In genomic region chr3:58532794-58533220, GRCh38 we compare ENCODE assay signal across 8 cellular contexts. TPM values are rescaled to one million over a fixed set of nuclear protein-coding genes. Genes with fewer than 3 reads are reported as not detected.
DNase-seq lines count a peak whose midpoint lies in the region; ATAC-seq, FAIRE-seq and TF ChIP-seq lines count a peak whose summit lies in the region.

No MANE protein-coding gene starts in this region.

- TF ChIP-seq POLR2A in tibial nerve (IDR thresholded peaks at IDR 0.05): no peak

- H3K4me3 ChIP-seq in tibial nerve: no peak overlapping the region

- no peak overlapping the region for H3K27ac Mint-ChIP-seq in activated T-helper 2 cell treated with anti-CD3 and anti-CD28 coated beads, Interferon-gamma antibody, Interleukin-2, Interleukin-4, amounts not matched to agents 10 μg/mL and 5 μg/mL and 100 μg/mL, durations not matched to agents 14 hours and 24 hours and 36 hours
- H3K27ac Mint-ChIP-seq in osteocyte (ENCODE audit: unreplicated experiment): no peak overlapping the region

- H3K4me1 Mint-ChIP-seq in activated T-helper 2 cell treated with anti-CD3 and anti-CD28 coated beads, Interferon-gamma antibody, Interleukin-2, Interleukin-4, amounts not matched to agents 10 μg/mL and 5 μg/mL and 100 μg/mL, durations not matched to agents 14 hours and 24 hours and 36 hours (ENCODE audit: low read depth): peaks cover 19% of the 10 kb centered on the region
- H3K4me1 Mint-ChIP-seq in osteocyte (ENCODE audit: unreplicated experiment): peaks cover 21% of the 10 kb centered on the region

- CTCF ChIA-PET in RWPE1 (lab: Yijun Ruan, JAX): no interaction called here

- POLR2A ChIA-PET in RWPE1 (lab: Yijun Ruan, JAX; ENCODE audit: low non-redundant PET): no interaction called here

- H3K27me3 ChIP-seq in foreskin keratinocyte (no peaks in the 10 kb centered on the region), tibial nerve (no peaks in the 10 kb centered on the region)

- ATAC-seq in GM19467 (IDR thresholded peaks at IDR 0.05; ENCODE audit: unreplicated experiment): peak; percentile 95
- peak; percentile 89 for ATAC-seq in HG03558 (IDR thresholded peaks at IDR 0.05; ENCODE audit: extremely low read depth, unreplicated experiment)
- ATAC-seq in foreskin keratinocyte: peak; percentile 84

- H3K27me3 Mint-ChIP-seq in activated T-helper 2 cell treated with anti-CD3 and anti-CD28 coated beads, Interferon-gamma antibody, Interleukin-2, Interleukin-4, amounts not matched to agents 10 μg/mL and 5 μg/mL and 100 μg/mL, durations not matched to agents 14 hours and 24 hours and 36 hours (ENCODE audit: low read depth): peaks cover 3% of the 10 kb centered on the region
- no peaks in the 10 kb centered on the region for H3K27me3 Mint-ChIP-seq in osteocyte (ENCODE audit: unreplicated experiment)

- H3K36me3 ChIP-seq in tibial nerve: peaks cover 0 to 67% (median 3%) of the 10 kb centered on the region in 3 donors

- no peak overlapping the region for H3K4me3 Mint-ChIP-seq in activated T-helper 2 cell treated with anti-CD3 and anti-CD28 coated beads, Interferon-gamma antibody, Interleukin-2, Interleukin-4, amounts not matched to agents 10 μg/mL and 5 μg/mL and 100 μg/mL, durations not matched to agents 14 hours and 24 hours and 36 hours (ENCODE audit: low read depth)
- no peak overlapping the region for H3K4me3 Mint-ChIP-seq in osteocyte (ENCODE audit: unreplicated experiment)

- peak; percentile 41 for FAIRE-seq in D721Med (lab: Jason Lieb, UNC)

- DNase-seq in D721Med (ENCODE audit: insufficient read length, low spot score) (peak; percentile 85), RWPE1 (ENCODE audit: low spot score) (peak; percentile 75), foreskin keratinocyte (peak in 1 of 2 donors; percentile 52), osteocyte (ENCODE audit: extremely low spot score, unreplicated experiment) (peak; percentile 88), tibial nerve (ENCODE audit: low spot score in 2 of 2) (peak; percentile 44 to 59)
- DNase-seq in activated T-helper 2 cell treated with anti-CD3 and anti-CD28 coated beads, Interferon-gamma antibody, Interleukin-2, Interleukin-4, amounts not matched to agents 10 μg/mL and 5 μg/mL and 100 μg/mL, durations not matched to agents 14 hours and 24 hours and 36 hours (ENCODE audit: low spot score): peak; percentile 72

- 23 to 26% methylated on average over 9 to 11 of the region's 11 CpGs for WGBS in tibial nerve, 2 donors

- H3K27ac ChIP-seq in RWPE1 (no peak overlapping the region), foreskin keratinocyte (no peak overlapping the region), tibial nerve (peak overlapping the region in 2 of 4 donors; percentile 7 to 26)

- H3K9me3 ChIP-seq in tibial nerve: no peaks in the 10 kb centered on the region

- intact Hi-C loops in activated T-helper 2 cell treated with anti-CD3 and anti-CD28 coated beads, Interferon-gamma antibody, Interleukin-2, Interleukin-4, amounts not matched to agents 10 μg/mL and 5 μg/mL and 100 μg/mL, durations not matched to agents 14 hours and 24 hours and 36 hours (cut with micrococcal nuclease): loop anchor here (1.0 to 2.0 kb wide), 7 partner anchors 41 to 354 kb away; partner anchors contain the start of genes KCTD6 and PDHB

- H3K4me1 ChIP-seq in foreskin keratinocyte (peaks cover 6% of the 10 kb centered on the region), tibial nerve (peaks cover 0 to 50% (median 24%) of the 10 kb centered on the region in 4 donors)

- no peaks in the 10 kb centered on the region for H3K36me3 Mint-ChIP-seq in activated T-helper 2 cell treated with anti-CD3 and anti-CD28 coated beads, Interferon-gamma antibody, Interleukin-2, Interleukin-4, amounts not matched to agents 10 μg/mL and 5 μg/mL and 100 μg/mL, durations not matched to agents 14 hours and 24 hours and 36 hours (ENCODE audit: low read depth)
- H3K36me3 Mint-ChIP-seq in osteocyte (ENCODE audit: unreplicated experiment): no peaks in the 10 kb centered on the region

- H3K9me3 Mint-ChIP-seq in activated T-helper 2 cell treated with anti-CD3 and anti-CD28 coated beads, Interferon-gamma antibody, Interleukin-2, Interleukin-4, amounts not matched to agents 10 μg/mL and 5 μg/mL and 100 μg/mL, durations not matched to agents 14 hours and 24 hours and 36 hours: no peaks in the 10 kb centered on the region
- H3K9me3 Mint-ChIP-seq in osteocyte (ENCODE audit: unreplicated experiment): no peaks in the 10 kb centered on the region

- TF ChIP-seq CTCF in D721Med (IDR thresholded peaks at IDR 0.05; ENCODE audit: insufficient read depth, missing control alignments) (peak; percentile 90), RWPE1 (conservative IDR thresholded peaks at IDR 0.05; ENCODE audit: low read depth) (peak; percentile 91), foreskin keratinocyte (conservative IDR thresholded peaks at IDR 0.05) (peak; percentile 94), osteocyte (IDR thresholded peaks at IDR 0.05) (peak; percentile 90), tibial nerve (IDR thresholded peaks at IDR 0.05) (peak; percentile 84 to 94 (median 93))

- TF ChIP-seq EP300 in tibial nerve (IDR thresholded peaks at IDR 0.05): peak in 1 of 2 donors; percentile 11

RNA-seq across cellular contexts. Expression of gene ACOX2, which starts 4.2 kb away (rescaled TPM):
- total RNA-seq in activated T-helper 2 cell treated with anti-CD3 and anti-CD28 coated beads, Interferon-gamma antibody, Interleukin-2, Interleukin-4, amounts not matched to agents 10 μg/mL and 5 μg/mL and 100 μg/mL, durations not matched to agents 14 hours and 24 hours and 36 hours: not detected in 2 replicates
- total RNA-seq in foreskin keratinocyte: 0.34 and 0.42 TPM in 2 replicates
- polyA plus RNA-seq in foreskin keratinocyte: 0.39 and 0.74 TPM in 2 replicates
- 0.51 TPM in 1 of 2 replicates, not detected in the other for total RNA-seq in osteocyte
- 10 to 100 TPM; 18.6 to 43.1 (median 36.1) TPM for total RNA-seq in tibial nerve

RNA-seq across cellular contexts. Expression of gene KCTD6, which starts 40.9 kb away (rescaled TPM):
- total RNA-seq in activated T-helper 2 cell treated with anti-CD3 and anti-CD28 coated beads, Interferon-gamma antibody, Interleukin-2, Interleukin-4, amounts not matched to agents 10 μg/mL and 5 μg/mL and 100 μg/mL, durations not matched to agents 14 hours and 24 hours and 36 hours: 7.2 and 8.7 TPM in 2 replicates
- 7.9 and 8.7 TPM in 2 replicates for total RNA-seq in foreskin keratinocyte
- 5.8 and 8.3 TPM in 2 replicates for polyA plus RNA-seq in foreskin keratinocyte
- 13.6 and 14.4 TPM in 2 replicates for total RNA-seq in osteocyte
- total RNA-seq in tibial nerve: 10 to 100 TPM; 16.1 to 19.4 (median 17.8) TPM

RNA-seq across cellular contexts. Expression of gene FAM107A, which starts 44.4 kb away (rescaled TPM):
- not detected in 2 replicates for total RNA-seq in activated T-helper 2 cell treated with anti-CD3 and anti-CD28 coated beads, Interferon-gamma antibody, Interleukin-2, Interleukin-4, amounts not matched to agents 10 μg/mL and 5 μg/mL and 100 μg/mL, durations not matched to agents 14 hours and 24 hours and 36 hours
- not detected in 2 replicates for total RNA-seq in foreskin keratinocyte
- polyA plus RNA-seq in foreskin keratinocyte: not detected in 2 replicates
- total RNA-seq in osteocyte: not detected in 2 replicates
- total RNA-seq in tibial nerve: 100 to 1,000 TPM; 147 to 305 (median 227) TPM

Comparison
In these comparisons a context has a peak if more than half of its experiments do, and no peak if none do; other contexts are left out.
1. RNA of gene ACOX2, which starts 4.2 kb away (total RNA-seq): 18.6 to 43.1 TPM in tibial nerve; 0.51 TPM in osteocyte, 0.34 to 0.42 TPM in foreskin keratinocyte and not detected in activated T-helper 2 cell treated with anti-CD3 and anti-CD28 coated beads, Interferon-gamma antibody, Interleukin-2, Interleukin-4, amounts not matched to agents 10 μg/mL and 5 μg/mL and 100 μg/mL, durations not matched to agents 14 hours and 24 hours and 36 hours; every median in the first group is over 10 times any median in the second.
2. RNA of gene FAM107A, which starts 44.4 kb away (total RNA-seq): 147 to 305 TPM in tibial nerve; not detected in activated T-helper 2 cell treated with anti-CD3 and anti-CD28 coated beads, Interferon-gamma antibody, Interleukin-2, Interleukin-4, amounts not matched to agents 10 μg/mL and 5 μg/mL and 100 μg/mL, durations not matched to agents 14 hours and 24 hours and 36 hours, not detected in foreskin keratinocyte and not detected in osteocyte; every median in the first group is over 100 times any median in the second.
3. Peak in every context shown above with its lines, with median percentiles within 50 percentile points of each other: CTCF ChIP-seq and ATAC-seq.